ENCODE assay signal across 12 cellular contexts in genomic region chr1:207827488-207827830, GRCh38.
A peak's percentile ranks its signal among the peaks of the same experiment; 100 is the strongest.
DNase-seq lines count a peak whose midpoint lies in the region; ATAC-seq and TF ChIP-seq lines count a peak whose summit lies in the region.
"Had no signal": no experiment of that assay in that cellular context is flagged by ENCODE, and none has a peak within 500 bp of the region (broad histone marks: within the 10 kb centered on the region; RNA-seq: fewer than 3 reads in every experiment).

No MANE protein-coding gene starts in this region.

- H3K36me3 Mint-ChIP-seq in natural killer cell = peaks cover 8% of the 10 kb centered on the region

- TF ChIP-seq CTCF in heart right ventricle (IDR thresholded peaks at IDR 0.05) (no peak), coronary artery (IDR thresholded peaks at IDR 0.05) (no peak), natural killer cell (IDR thresholded peaks at IDR 0.05) (no peak), vagina (IDR thresholded peaks at IDR 0.05) (no peak)

- H3K4me3 ChIP-seq in heart right ventricle (no peak overlapping the region), coronary artery (no peak overlapping the region), vagina (no peak overlapping the region)

- no peak for TF ChIP-seq POLR2A in vagina (IDR thresholded peaks at IDR 0.05)

- H3K36me3 ChIP-seq in heart right ventricle (no peaks in the 10 kb centered on the region), vagina (no peaks in the 10 kb centered on the region)

- 89 to 94% methylated on average over 2 of the region's 2 CpGs for WGBS in heart right ventricle, 2 donors

- intact Hi-C loops in heart right ventricle (cut with DNase I) (loop anchor here in 8 of 10 donors (2.0 to 10.0 kb wide), 6 partner anchors 41 to 170 kb away; no protein-coding TSS in a partner anchor), left ventricle myocardium superior (cut with micrococcal nuclease) (no loop called here), natural killer cell (cut with micrococcal nuclease) (loop anchor here (10.0 kb wide), 1 partner anchor 503 kb away; the partner anchor contains the start of gene CD55), vagina (cut with DNase I) (loop anchor here (5.0 kb wide), 1 partner anchor 135 kb away; no protein-coding TSS in a partner anchor)

- peak overlapping the region; percentile 99 for H3K27ac Mint-ChIP-seq in natural killer cell
- H3K27ac Mint-ChIP-seq in stimulated activated naive CD8-positive, alpha-beta T cell treated with anti-CD3 and anti-CD28 coated beads, Interleukin-15, amount 100 ng/mL, for 72 hours = peak overlapping the region in 1 of 2 donors; percentile 44

- H3K27ac ChIP-seq in heart right ventricle = peak overlapping the region; percentile 73 to 100 (median 95)
- peak overlapping the region; percentile 94 to 98 for H3K27ac ChIP-seq in coronary artery
- peak overlapping the region; percentile 94 for H3K27ac ChIP-seq in vagina

- H3K4me3 Mint-ChIP-seq in natural killer cell = peak overlapping the region; percentile 21
- no peak overlapping the region for H3K4me3 Mint-ChIP-seq in stimulated activated naive CD8-positive, alpha-beta T cell treated with anti-CD3 and anti-CD28 coated beads, Interleukin-15, amount 100 ng/mL, for 72 hours

- no peaks in the 10 kb centered on the region for H3K27me3 ChIP-seq in heart right ventricle
- no peaks in the 10 kb centered on the region for H3K27me3 ChIP-seq in vagina

- H3K4me1 Mint-ChIP-seq in natural killer cell = peaks cover 83 to 88% of the 10 kb centered on the region in 2 donors
- peaks cover 97% of the 10 kb centered on the region for H3K4me1 Mint-ChIP-seq in stimulated activated naive CD8-positive, alpha-beta T cell treated with anti-CD3 and anti-CD28 coated beads, Interleukin-15, amount 100 ng/mL, for 72 hours

- H3K9me3 ChIP-seq in heart right ventricle = no peaks in the 10 kb centered on the region
- H3K9me3 ChIP-seq in vagina = no peaks in the 10 kb centered on the region

- ATAC-seq in heart right ventricle (no peak), left ventricle myocardium superior (no peak), natural killer cell (no peak), HG03571 (IDR thresholded peaks at IDR 0.05; ENCODE audit: unreplicated experiment) (no peak)
- ATAC-seq in stimulated activated naive CD8-positive, alpha-beta T cell treated with anti-CD3 and anti-CD28 coated beads, Interleukin-15, amount 100 ng/mL, for 72 hours = no peak

- peaks cover 2 to 3% of the 10 kb centered on the region in 2 donors for H3K9me3 Mint-ChIP-seq in natural killer cell
- no peaks in the 10 kb centered on the region for H3K9me3 Mint-ChIP-seq in stimulated activated naive CD8-positive, alpha-beta T cell treated with anti-CD3 and anti-CD28 coated beads, Interleukin-15, amount 100 ng/mL, for 72 hours

- H3K4me1 ChIP-seq in heart right ventricle = peaks cover 38 to 86% (median 78%) of the 10 kb centered on the region in 9 donors
- peaks cover 79% of the 10 kb centered on the region for H3K4me1 ChIP-seq in vagina

- peaks cover 0 to 3% of the 10 kb centered on the region in 2 donors for H3K27me3 Mint-ChIP-seq in natural killer cell (ENCODE audit: low read depth in 2 of 2)
- no peaks in the 10 kb centered on the region for H3K27me3 Mint-ChIP-seq in stimulated activated naive CD8-positive, alpha-beta T cell treated with anti-CD3 and anti-CD28 coated beads, Interleukin-15, amount 100 ng/mL, for 72 hours

- DNase-seq in heart right ventricle (no peak), left ventricle myocardium superior (no peak), coronary artery (ENCODE audit: low spot score) (no peak), natural killer cell (no peak), vagina (ENCODE audit: extremely low spot score in 2 of 2) (no peak), NCI-H510A treated with DMSO at 0.1 percent for 48 hours (lab: John Stamatoyannopoulos, UW) (no peak)
- DNase-seq in stimulated activated naive CD8-positive, alpha-beta T cell treated with anti-CD3 and anti-CD28 coated beads, Interleukin-15, amount 100 ng/mL, for 72 hours = no peak
- DNase-seq: central memory CD4-positive, alpha-beta T cell; DMS 273 treated with DMSO at 0.1 percent for 48 hours; NCI-H2171 treated with DMSO at 0.1 percent for 48 hours; stimulated activated CD4-positive, alpha-beta T cell treated with anti-CD3 and anti-CD28 coated beads, Interleukin-4, amount 100 ng/mL, for 24 hours had no signal
